In the genomic region with DNA sequence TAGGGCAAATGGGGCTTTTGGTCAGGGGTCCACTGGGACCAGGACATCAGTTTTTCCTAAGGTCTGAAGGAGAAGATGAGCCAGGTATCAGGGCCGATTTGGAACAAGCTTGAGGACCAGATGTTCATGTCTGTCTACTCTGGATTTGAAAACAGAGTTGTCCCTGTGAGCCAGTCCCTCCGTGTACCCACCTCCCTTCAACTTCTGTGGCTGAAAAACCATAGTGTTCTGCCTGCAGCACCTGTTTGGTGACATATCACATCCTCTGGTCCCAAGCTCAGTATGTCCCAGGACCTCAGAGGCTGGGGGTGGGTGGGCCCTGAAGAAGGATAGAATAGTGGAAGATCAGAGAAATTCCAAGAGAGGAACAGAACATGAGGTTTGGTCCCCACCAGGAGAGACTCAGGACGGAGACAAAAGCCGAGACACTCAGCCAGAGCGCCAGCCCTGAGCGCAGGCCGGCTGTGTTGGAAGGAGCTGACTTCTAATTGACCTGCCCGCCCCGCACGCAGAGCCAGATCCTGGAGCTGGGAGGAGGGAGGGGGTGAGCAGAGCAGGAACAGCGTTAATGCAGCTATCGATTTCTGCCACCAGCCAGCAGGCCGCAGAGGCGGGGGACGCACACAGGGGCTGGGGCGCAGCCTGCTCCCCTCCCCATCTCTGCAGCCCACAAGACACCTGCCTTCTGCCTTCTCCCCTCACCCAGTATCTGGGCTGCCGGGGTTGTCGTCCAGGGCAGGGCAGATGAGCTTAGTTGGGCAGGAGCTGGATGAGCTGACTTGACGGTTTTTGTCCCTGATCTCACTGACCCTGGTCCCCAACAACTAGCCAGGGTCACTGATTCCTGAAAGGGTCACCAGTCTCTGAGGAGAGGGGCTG, we compare ENCODE assay signal across 11 cellular contexts. TPM values are rescaled to one million over a fixed set of nuclear protein-coding genes. Genes with fewer than 3 reads are reported as not detected.
DNase-seq lines count a peak whose midpoint lies in the region; ATAC-seq and TF ChIP-seq lines count a peak whose summit lies in the region.
"Had no signal": no experiment of that assay in that cellular context is flagged by ENCODE, and none has a peak within 500 bp of the region (broad histone marks: within the 10 kb centered on the region; RNA-seq: fewer than 3 reads in every experiment).

No MANE protein-coding gene starts in this region.

- H3K36me3 Mint-ChIP-seq in nephron progenitor cell (ENCODE audit: low read depth) (peaks cover 29% of the 10 kb centered on the region), type B pancreatic cell (peaks cover 9% of the 10 kb centered on the region)

- H3K4me1 Mint-ChIP-seq in nephron progenitor cell (peaks cover 88% of the 10 kb centered on the region), type B pancreatic cell (ENCODE audit: unreplicated experiment) (peaks cover 23% of the 10 kb centered on the region)

- TF ChIP-seq CTCF in nephron progenitor cell (IDR thresholded peaks at IDR 0.05) (no peak), type B pancreatic cell (conservative IDR thresholded peaks at IDR 0.05) (no peak)

- peak overlapping the region; percentile 22 for H3K9ac ChIP-seq in endocrine pancreas (ENCODE audit: control insufficient read depth, insufficient read depth, low read length)

- intact Hi-C loops in posterior cingulate gyrus (cut with DNase I) = no loop called here

- H3K27me3 ChIP-seq in endocrine pancreas (ENCODE audit: control insufficient read depth, insufficient read depth, low read length) = no peaks in the 10 kb centered on the region

- DNase-seq in NCI-H748 (lab: John Stamatoyannopoulos, UW; ENCODE audit: unreplicated experiment) = peak; percentile 15
- no peak for DNase-seq in NCI-H748 treated with DMSO at 0.1 percent for 48 hours (lab: John Stamatoyannopoulos, UW)
- DNase-seq in nephron progenitor cell = peak; percentile 67
- DNase-seq in type B pancreatic cell (ENCODE audit: extremely low spot score, unreplicated experiment) = no peak
- DNase-seq in stimulated activated CD4-positive, alpha-beta T cell treated with anti-CD3 and anti-CD28 coated beads, Interleukin-4, amount 100 ng/mL, for 4 hours = no peak
- DNase-seq in posterior cingulate gyrus = no peak
- DNase-seq: activated CD8-positive, alpha-beta memory T cell treated with anti-CD3 and anti-CD28 coated beads, Interleukin-2, amount 50 U/mL, for 48 hours; effector CD4-positive, alpha-beta T cell had no signal

- H3K4me3 ChIP-seq in endocrine pancreas (ENCODE audit: control insufficient read depth, insufficient read depth, low read length) = no peak overlapping the region
- H3K4me3 ChIP-seq: SK-N-MC had no signal

- H3K9me3 ChIP-seq in endocrine pancreas (ENCODE audit: control insufficient read depth, low read length) = no peaks in the 10 kb centered on the region

- H3K27me3 Mint-ChIP-seq in nephron progenitor cell (ENCODE audit: low read depth, poor library complexity) (no peaks in the 10 kb centered on the region), type B pancreatic cell (no peaks in the 10 kb centered on the region)

- H3K4me1 ChIP-seq in endocrine pancreas (ENCODE audit: control insufficient read depth, insufficient read depth, low read length) = no peaks in the 10 kb centered on the region

- peak overlapping the region; percentile 98 for H3K27ac Mint-ChIP-seq in nephron progenitor cell
- H3K27ac Mint-ChIP-seq in type B pancreatic cell = peak overlapping the region; percentile 77

- H3K9me3 Mint-ChIP-seq in nephron progenitor cell (no peaks in the 10 kb centered on the region), type B pancreatic cell (no peaks in the 10 kb centered on the region)

- H3K36me3 ChIP-seq in endocrine pancreas (ENCODE audit: control insufficient read depth, insufficient read depth, low read length) = no peaks in the 10 kb centered on the region

- H3K4me3 Mint-ChIP-seq in nephron progenitor cell = peak overlapping the region; percentile 60
- H3K4me3 Mint-ChIP-seq in type B pancreatic cell = peak overlapping the region; percentile 68

- ATAC-seq in HG02870 (IDR thresholded peaks at IDR 0.05; ENCODE audit: unreplicated experiment) = no peak

RNA-seq across cellular contexts. Expression of gene CXXC5, which starts 29.5 kb away (rescaled TPM):
- 46.7 and 58.6 TPM in 2 replicates for total RNA-seq in type B pancreatic cell (ENCODE audit: low replicate concordance)

Comparison
In these comparisons a context has a peak if more than half of its experiments do, and no peak if none do; other contexts are left out.
1. DNase-seq: peak in NCI-H748 (single experiment) and nephron progenitor cell (single experiment); none in NCI-H748 treated with DMSO at 0.1 percent for 48 hours (single experiment), type B pancreatic cell (single experiment), stimulated activated CD4-positive, alpha-beta T cell treated with anti-CD3 and anti-CD28 coated beads, Interleukin-4, amount 100 ng/mL, for 4 hours (0 of 2) and posterior cingulate gyrus (0 of 10).